ENCODE assay signal across 25 cellular contexts in the genomic region with DNA sequence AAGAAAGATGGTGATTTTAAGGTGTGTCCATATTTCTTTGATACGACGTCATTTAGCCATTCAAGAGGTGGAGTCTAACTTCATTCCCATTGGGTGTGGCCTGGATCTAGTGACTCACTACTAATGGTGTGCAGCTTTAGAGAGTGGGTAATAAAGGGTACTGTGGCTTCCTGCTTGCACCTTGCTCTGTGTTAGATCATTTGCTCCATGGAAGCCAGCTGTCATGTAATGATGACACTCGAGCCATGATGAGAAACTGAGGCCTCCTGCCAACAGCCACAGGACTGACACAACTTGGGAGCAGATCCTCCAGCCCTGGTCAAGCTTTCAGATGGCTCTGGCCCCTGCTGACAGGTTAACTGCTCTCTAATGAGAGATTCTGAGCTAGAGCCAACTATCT.
"Had no signal": no experiment of that assay in that cellular context is flagged by ENCODE, and none has a peak within 500 bp of the region (broad histone marks: within the 10 kb centered on the region; RNA-seq: fewer than 3 reads in every experiment).

No MANE protein-coding gene starts in this region.

- H3K9me3 Mint-ChIP-seq: activated naive CD4-positive, alpha-beta T cell treated with anti-CD3 and anti-CD28 coated beads, Interleukin-2, amount 50 U/mL, for 24 hours; stimulated activated naive CD8-positive, alpha-beta T cell treated with anti-CD3 and anti-CD28 coated beads, Interleukin-15, Interleukin-2, amounts not matched to agents 100 ng/mL and 50 ng/mL, for 24 hours had no signal

- ATAC-seq: activated CD8-positive, alpha-beta T cell treated with anti-CD3 and anti-CD28 coated beads, Interleukin-2, amount 10 ng/mL, durations not matched to agents 7 days and 5 days; pancreas; psoas muscle; upper lobe of right lung had no signal

- H3K27ac Mint-ChIP-seq: activated CD8-positive, alpha-beta T cell treated with anti-CD3 and anti-CD28 coated beads, Interleukin-2, amount 10 ng/mL, durations not matched to agents 7 days and 5 days; activated naive CD4-positive, alpha-beta T cell treated with anti-CD3 and anti-CD28 coated beads, Interleukin-2, amount 50 U/mL, for 24 hours; dendritic cell treated with granulocyte-macrophage colony-stimulating factor and Interleukin-4, amounts not matched to agents 40 ng/mL and 50 ng/mL, for 4 days; immature natural killer cell; stimulated activated naive CD8-positive, alpha-beta T cell treated with anti-CD3 and anti-CD28 coated beads, Interleukin-15, Interleukin-2, amounts not matched to agents 100 ng/mL and 50 ng/mL, for 24 hours had no signal

- H3K4me3 Mint-ChIP-seq: activated CD8-positive, alpha-beta T cell treated with anti-CD3 and anti-CD28 coated beads, Interleukin-2, amount 10 ng/mL, durations not matched to agents 7 days and 5 days; activated naive CD4-positive, alpha-beta T cell treated with anti-CD3 and anti-CD28 coated beads, Interleukin-2, amount 50 U/mL, for 24 hours; brain; dendritic cell treated with granulocyte-macrophage colony-stimulating factor and Interleukin-4, amounts not matched to agents 40 ng/mL and 50 ng/mL, for 4 days; immature natural killer cell; nephron; stimulated activated naive CD8-positive, alpha-beta T cell treated with anti-CD3 and anti-CD28 coated beads, Interleukin-15, Interleukin-2, amounts not matched to agents 100 ng/mL and 50 ng/mL, for 24 hours had no signal

- H3K27ac ChIP-seq: left ventricle myocardium inferior, pancreas, psoas muscle, right atrium auricular region, thyroid gland, upper lobe of right lung had no signal

- H3K4me1 Mint-ChIP-seq: activated naive CD4-positive, alpha-beta T cell treated with anti-CD3 and anti-CD28 coated beads, Interleukin-2, amount 50 U/mL, for 24 hours; immature natural killer cell had no signal

- H3K4me1 ChIP-seq: left ventricle myocardium inferior, pancreas, psoas muscle, right atrium auricular region, thyroid gland, upper lobe of right lung had no signal

- DNase-seq: activated CD4-positive, alpha-beta T cell treated with anti-CD3 and anti-CD28 coated beads for 1 hour; activated CD4-positive, alpha-beta T cell treated with anti-CD3 and anti-CD28 coated beads, Interleukin-2, amount 50 U/mL, for 1 hour; activated CD8-positive, alpha-beta T cell treated with anti-CD3 and anti-CD28 coated beads, Interleukin-2, amount 10 ng/mL, durations not matched to agents 7 days and 5 days; activated gamma-delta T cell treated with Interleukin-2 at 50 U/mL for 16 hours; aorta; caudate nucleus; effector CD4-positive, alpha-beta T cell; foreskin melanocyte; immature natural killer cell; kidney glomerular epithelial cell; left ventricle myocardium inferior; midbrain; pancreas; psoas muscle; stimulated activated CD4-positive, alpha-beta T cell treated with anti-CD3 and anti-CD28 coated beads, Interleukin-4, amount 100 ng/mL, for 24 hours; substantia nigra; T-helper 9 cell; thyroid gland; upper lobe of right lung had no signal

- H3K27me3 ChIP-seq: pancreas, right atrium auricular region, thyroid gland, upper lobe of right lung had no signal

- H3K27me3 Mint-ChIP-seq: activated naive CD4-positive, alpha-beta T cell treated with anti-CD3 and anti-CD28 coated beads, Interleukin-2, amount 50 U/mL, for 24 hours; dendritic cell treated with granulocyte-macrophage colony-stimulating factor and Interleukin-4, amounts not matched to agents 40 ng/mL and 50 ng/mL, for 4 days; stimulated activated naive CD8-positive, alpha-beta T cell treated with anti-CD3 and anti-CD28 coated beads, Interleukin-15, Interleukin-2, amounts not matched to agents 100 ng/mL and 50 ng/mL, for 24 hours had no signal

- H3K36me3 Mint-ChIP-seq: activated naive CD4-positive, alpha-beta T cell treated with anti-CD3 and anti-CD28 coated beads, Interleukin-2, amount 50 U/mL, for 24 hours; immature natural killer cell had no signal
